9 cellular contexts compared by ENCODE assay signal in genomic region chr1:244092293-244093264, GRCh38. TPM values are rescaled to one million over a fixed set of nuclear protein-coding genes. Genes with fewer than 3 reads are reported as not detected.
DNase-seq lines count a peak whose midpoint lies in the region; ATAC-seq and TF ChIP-seq lines count a peak whose summit lies in the region.
"Had no signal": no experiment of that assay in that cellular context is flagged by ENCODE, and none has a peak within 500 bp of the region (broad histone marks: within the 10 kb centered on the region; RNA-seq: fewer than 3 reads in every experiment).

No MANE protein-coding gene starts in this region.

- intact Hi-C loops in cardiac septum (cut with DNase I): no loop called here

- H3K9me3 Mint-ChIP-seq in neural crest cell: no peaks in the 10 kb centered on the region
- H3K9me3 Mint-ChIP-seq in activated T-cell treated with anti-CD3 and anti-CD28 coated beads, Interleukin-2, amount 50 U/mL, for 24 hours: no peaks in the 10 kb centered on the region
- H3K9me3 Mint-ChIP-seq in immature natural killer cell: no peaks in the 10 kb centered on the region
- H3K9me3 Mint-ChIP-seq: activated T-helper 1 cell treated with anti-CD3 and anti-CD28 coated beads, Interleukin-12 subunit alpha, Interleukin-12 subunit beta, Interleukin-2, Interleukin-4 antibody, amounts not matched to agents 30 ng/mL and 10 ng/mL and 1 ng/mL, durations not matched to agents 14 hours and 24 hours and 36 hours had no signal

- H3K4me3 ChIP-seq in epithelial cell of proximal tubule (ENCODE audit: low read depth, low read length): peak overlapping the region; percentile 31

- peaks cover 3% of the 10 kb centered on the region for H3K27me3 Mint-ChIP-seq in neural crest cell (ENCODE audit: low read depth)
- H3K27me3 Mint-ChIP-seq in activated T-cell treated with anti-CD3 and anti-CD28 coated beads, Interleukin-2, amount 50 U/mL, for 24 hours: no peaks in the 10 kb centered on the region
- H3K27me3 Mint-ChIP-seq in immature natural killer cell (ENCODE audit: low read depth in 3 of 3): peaks cover 0 to 7% (median 2%) of the 10 kb centered on the region in 3 donors

- H3K4me1 Mint-ChIP-seq in neural crest cell (peaks cover 13% of the 10 kb centered on the region), immature natural killer cell (no peaks in the 10 kb centered on the region)
- peaks cover 7% of the 10 kb centered on the region for H3K4me1 Mint-ChIP-seq in activated T-cell treated with anti-CD3 and anti-CD28 coated beads, Interleukin-2, amount 50 U/mL, for 24 hours (ENCODE audit: low read depth)

- H3K36me3 Mint-ChIP-seq in neural crest cell (ENCODE audit: low read depth) (no peaks in the 10 kb centered on the region), immature natural killer cell (no peaks in the 10 kb centered on the region)
- H3K36me3 Mint-ChIP-seq in activated T-cell treated with anti-CD3 and anti-CD28 coated beads, Interleukin-2, amount 50 U/mL, for 24 hours (ENCODE audit: low read depth): no peaks in the 10 kb centered on the region

- peak; percentile 37 for DNase-seq in ELR (ENCODE audit: low read depth)
- DNase-seq in NCI-H748 treated with DMSO at 0.1 percent for 48 hours (lab: John Stamatoyannopoulos, UW): peak; percentile 62
- peak; percentile 94 for DNase-seq in epithelial cell of proximal tubule (ENCODE audit: low read depth)
- no peak for DNase-seq in neural crest cell (ENCODE audit: low read depth, low spot score)
- no peak for DNase-seq in activated T-cell treated with anti-CD3 and anti-CD28 coated beads, Interleukin-2, amount 50 U/mL, for 24 hours
- DNase-seq in cardiac septum (ENCODE audit: low spot score): no peak
- no peak for DNase-seq in immature natural killer cell

- H3K4me3 Mint-ChIP-seq in neural crest cell: no peak overlapping the region
- H3K4me3 Mint-ChIP-seq in activated T-cell treated with anti-CD3 and anti-CD28 coated beads, Interleukin-2, amount 50 U/mL, for 24 hours: no peak overlapping the region
- no peak overlapping the region for H3K4me3 Mint-ChIP-seq in immature natural killer cell
- H3K4me3 Mint-ChIP-seq: activated T-helper 1 cell treated with anti-CD3 and anti-CD28 coated beads, Interleukin-12 subunit alpha, Interleukin-12 subunit beta, Interleukin-2, Interleukin-4 antibody, amounts not matched to agents 30 ng/mL and 10 ng/mL and 1 ng/mL, durations not matched to agents 14 hours and 24 hours and 36 hours had no signal

- TF ChIP-seq CTCF in epithelial cell of proximal tubule (conservative IDR thresholded peaks at IDR 0.05; ENCODE audit: low read depth, low read length) (no peak), neural crest cell (conservative IDR thresholded peaks at IDR 0.05) (no peak)

- H3K27ac Mint-ChIP-seq in neural crest cell (ENCODE audit: unreplicated experiment) (peak overlapping the region; percentile 2), immature natural killer cell (no peak overlapping the region)
- no peak overlapping the region for H3K27ac Mint-ChIP-seq in activated T-cell treated with anti-CD3 and anti-CD28 coated beads, Interleukin-2, amount 50 U/mL, for 24 hours
- H3K27ac Mint-ChIP-seq: activated T-helper 1 cell treated with anti-CD3 and anti-CD28 coated beads, Interleukin-12 subunit alpha, Interleukin-12 subunit beta, Interleukin-2, Interleukin-4 antibody, amounts not matched to agents 30 ng/mL and 10 ng/mL and 1 ng/mL, durations not matched to agents 14 hours and 24 hours and 36 hours had no signal

- ATAC-seq in GM21529 (IDR thresholded peaks at IDR 0.05; ENCODE audit: unreplicated experiment): no peak

RNA-seq across cellular contexts. Expression of gene ZBTB18, which starts 41.5 kb away (rescaled TPM):
- total RNA-seq in epithelial cell of proximal tubule (7.9 and 9.9 TPM in 2 replicates), neural crest cell (29.3 and 30.3 TPM in 2 replicates), cardiac septum (18.0 TPM)
- polyA plus RNA-seq in immature natural killer cell: under 1 TPM; 0.25 to 0.99 (median 0.72) TPM

Comparison
In these comparisons a context has a peak if more than half of its experiments do, and no peak if none do; other contexts are left out.
1. DNase-seq: peak in ELR (single experiment), NCI-H748 treated with DMSO at 0.1 percent for 48 hours (single experiment) and epithelial cell of proximal tubule (single experiment); none in neural crest cell (single experiment), activated T-cell treated with anti-CD3 and anti-CD28 coated beads, Interleukin-2, amount 50 U/mL, for 24 hours (single experiment), cardiac septum (single experiment) and immature natural killer cell (0 of 3).